ENCODE assay signal across 22 cellular contexts in the genomic region with DNA sequence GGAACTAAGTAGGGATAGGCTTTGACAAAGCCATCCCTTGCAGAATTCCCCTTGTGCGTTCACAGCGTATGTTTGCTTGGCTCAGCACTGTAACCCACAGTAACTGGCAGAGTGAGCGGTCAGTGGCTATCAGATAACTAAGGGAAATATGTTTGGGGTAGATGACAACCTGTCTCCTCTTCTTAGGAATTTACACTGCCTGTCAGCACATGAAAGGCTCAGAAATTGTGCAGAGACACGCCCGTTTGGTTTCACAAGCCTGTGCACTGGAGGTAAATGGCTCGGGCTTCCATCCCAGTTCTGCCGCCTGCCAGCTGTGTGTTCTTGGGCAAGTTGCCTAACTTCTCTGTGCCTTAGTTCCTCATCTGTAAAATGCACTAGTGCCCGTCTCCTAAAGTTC.
A peak's percentile ranks its signal among the peaks of the same experiment; 100 is the strongest.
DNase-seq lines count a peak whose midpoint lies in the region; ATAC-seq, FAIRE-seq and TF ChIP-seq lines count a peak whose summit lies in the region.
"Had no signal": no experiment of that assay in that cellular context is flagged by ENCODE, and none has a peak within 500 bp of the region (broad histone marks: within the 10 kb centered on the region; RNA-seq: fewer than 3 reads in every experiment).

No MANE protein-coding gene starts in this region.

- H3K27ac ChIP-seq in HepG2 (ENCODE audit: extremely low read length, insufficient read depth, low read length), result no peak overlapping the region
- H3K27ac ChIP-seq in stomach, result peak overlapping the region in 4 of 5 donors; percentile 25 to 68 (median 46)
- H3K27ac ChIP-seq: cardiac muscle cell, neutrophil had no signal

- CTCF ChIA-PET in HepG2 (lab: Yijun Ruan, JAX; ENCODE audit: low intra/inter-chr PET ratio, low total read pairs), result no interaction called here

- TF ChIP-seq RAD21 in HepG2 (CRISPR knock-in tag; IDR thresholded peaks at IDR 0.05), result no peak

- no peaks in the 10 kb centered on the region for H3K9me3 ChIP-seq in HepG2 (ENCODE audit: low read length)
- H3K9me3 ChIP-seq in stomach, result no peaks in the 10 kb centered on the region
- H3K9me3 ChIP-seq: HAP-1, neutrophil had no signal

- peaks cover 28% of the 10 kb centered on the region for H3K4me1 Mint-ChIP-seq in stimulated activated effector memory CD8-positive, alpha-beta T cell treated with anti-CD3 and anti-CD28 coated beads, Interleukin-12 subunit alpha, Interleukin-12 subunit beta, amount 100 ng/mL, for 72 hours

- peaks cover 17% of the 10 kb centered on the region for H3K36me3 Mint-ChIP-seq in stimulated activated effector memory CD8-positive, alpha-beta T cell treated with anti-CD3 and anti-CD28 coated beads, Interleukin-12 subunit alpha, Interleukin-12 subunit beta, amount 100 ng/mL, for 72 hours

- in situ Hi-C loops in HepG2 (cut with HindIII; ENCODE audit: extremely low pct_ligation_motif_present, low pct_unique_long_range_greater_than_20kb), result no loop called here

- H3K4me1 ChIP-seq in HepG2 (ENCODE audit: insufficient read depth, low read length), result no peaks in the 10 kb centered on the region
- peaks cover 27 to 41% (median 29%) of the 10 kb centered on the region in 4 donors for H3K4me1 ChIP-seq in stomach
- H3K4me1 ChIP-seq: HAP-1 had no signal

- 92% methylated on average over 8 of the region's 8 CpGs for WGBS in HepG2 (ENCODE audit: low lambda C conversion rate)
- 29 to 63% (median 49%) methylated on average over 8 of the region's 8 CpGs for WGBS in stomach, 5 donors

- H3K27ac Mint-ChIP-seq in stimulated activated effector memory CD8-positive, alpha-beta T cell treated with anti-CD3 and anti-CD28 coated beads, Interleukin-12 subunit alpha, Interleukin-12 subunit beta, amount 100 ng/mL, for 72 hours, result no peak overlapping the region
- H3K27ac Mint-ChIP-seq: activated CD4-positive, alpha-beta T cell treated with anti-CD3 and anti-CD28 coated beads, Interleukin-2, amount 10 ng/mL, durations not matched to agents 7 days and 5 days; activated naive CD4-positive, alpha-beta T cell treated with anti-CD3 and anti-CD28 coated beads, Interleukin-2, amount 10 ng/mL, durations not matched to agents 7 days and 5 days had no signal

- TF ChIP-seq CTCF in bronchial epithelial cell (IDR thresholded peaks at IDR 0.05; ENCODE audit: insufficient read depth, low read length, severe bottlenecking), result no peak
- TF ChIP-seq CTCF in HepG2 (CRISPR knock-in tag; IDR thresholded peaks at IDR 0.05), result no peak
- TF ChIP-seq CTCF in stomach (IDR thresholded peaks at IDR 0.05), result no peak

- no peaks in the 10 kb centered on the region for H3K9me3 Mint-ChIP-seq in stimulated activated effector memory CD8-positive, alpha-beta T cell treated with anti-CD3 and anti-CD28 coated beads, Interleukin-12 subunit alpha, Interleukin-12 subunit beta, amount 100 ng/mL, for 72 hours
- H3K9me3 Mint-ChIP-seq: activated CD4-positive, alpha-beta T cell treated with anti-CD3 and anti-CD28 coated beads, Interleukin-2, amount 10 ng/mL, durations not matched to agents 7 days and 5 days; activated naive CD4-positive, alpha-beta T cell treated with anti-CD3 and anti-CD28 coated beads, Interleukin-2, amount 10 ng/mL, durations not matched to agents 7 days and 5 days had no signal

- POLR2A ChIA-PET in HepG2 (lab: Yijun Ruan, JAX), result no interaction called here

- no peaks in the 10 kb centered on the region for H3K79me2 ChIP-seq in HepG2 (ENCODE audit: insufficient read depth, low read length)

- H3K4me3 Mint-ChIP-seq in stimulated activated effector memory CD8-positive, alpha-beta T cell treated with anti-CD3 and anti-CD28 coated beads, Interleukin-12 subunit alpha, Interleukin-12 subunit beta, amount 100 ng/mL, for 72 hours, result no peak overlapping the region
- H3K4me3 Mint-ChIP-seq: activated CD4-positive, alpha-beta T cell treated with anti-CD3 and anti-CD28 coated beads, Interleukin-2, amount 10 ng/mL, durations not matched to agents 7 days and 5 days; activated naive CD4-positive, alpha-beta T cell treated with anti-CD3 and anti-CD28 coated beads, Interleukin-2, amount 10 ng/mL, durations not matched to agents 7 days and 5 days had no signal

- H3K4me3 ChIP-seq in bronchial epithelial cell (ENCODE audit: low read depth, low read length) (no peak overlapping the region), HepG2 (replicated peaks in 1 of 3; ENCODE audit: insufficient read depth in 1 of 3, low read depth in 2 of 3, low read length in 3 of 3) (no peak overlapping the region), stomach (peak overlapping the region in 1 of 4 donors; percentile 5)
- H3K4me3 ChIP-seq: cardiac muscle cell, HAP-1 had no signal

- TF ChIP-seq POLR2A in HepG2 (IDR thresholded peaks at IDR 0.05; ENCODE audit: insufficient read depth in 1 of 2, low read depth in 2 of 2, low read length in 2 of 2) (no peak), stomach (IDR thresholded peaks at IDR 0.05) (peak in 1 of 4 donors; percentile 28)

- TF ChIP-seq EP300 in HepG2 (IDR thresholded peaks at IDR 0.05; ENCODE audit: low read depth in 2 of 2, low read length in 2 of 2) (no peak), HepG2 (CRISPR knock-in tag; IDR thresholded peaks at IDR 0.05; ENCODE audit: borderline replicate concordance) (no peak), stomach (IDR thresholded peaks at IDR 0.05) (no peak)

- H3K27me3 ChIP-seq in bronchial epithelial cell (ENCODE audit: control insufficient read depth, insufficient read depth, low read length) (no peaks in the 10 kb centered on the region), HepG2 (ENCODE audit: control insufficient read depth in 1 of 2, insufficient read depth in 2 of 2, low read length in 2 of 2) (no peaks in the 10 kb centered on the region), stomach (no peaks in the 10 kb centered on the region)
- H3K27me3 ChIP-seq: cardiac muscle cell, neutrophil had no signal

- no peaks in the 10 kb centered on the region for H4K20me1 ChIP-seq in HepG2 (ENCODE audit: insufficient read depth, low read length)

- no peak overlapping the region for H3K4me2 ChIP-seq in HepG2 (ENCODE audit: low read depth, low read length)

- FAIRE-seq in bronchial epithelial cell (lab: Jason Lieb, UNC) (peak; percentile 66), HepG2 (lab: Jason Lieb, UNC) (no peak)
- FAIRE-seq: GM18507 had no signal

- intact Hi-C loops in HepG2 (cut with micrococcal nuclease; ENCODE audit: unreplicated experiment) (no loop called here), stomach (cut with DNase I; ENCODE audit: low total_unique reads) (loop anchor here (10.0 kb wide), 1 partner anchor 136 kb away; no protein-coding TSS in a partner anchor)

- H2AFZ ChIP-seq in HepG2 (ENCODE audit: low read length), result no peak overlapping the region

- DNase-seq in NCI-H748 (lab: John Stamatoyannopoulos, UW; ENCODE audit: unreplicated experiment) (peak; percentile 2), NCI-H748 treated with DMSO at 0.1 percent for 48 hours (lab: John Stamatoyannopoulos, UW) (no peak), bronchial epithelial cell (ENCODE audit: low read depth) (peak; percentile 96), HepG2 (ENCODE audit: low spot score) (no peak), stomach (peak; percentile 40), NCI-H526 (lab: John Stamatoyannopoulos, UW) (no peak)
- DNase-seq in stimulated activated naive CD8-positive, alpha-beta T cell treated with anti-CD3 and anti-CD28 coated beads, Interleukin-15, Interleukin-2, amounts not matched to agents 100 U/mL and 50 U/mL, for 24 hours, result no peak
- DNase-seq in stimulated activated effector memory CD8-positive, alpha-beta T cell treated with anti-CD3 and anti-CD28 coated beads, Interleukin-12 subunit alpha, Interleukin-12 subunit beta, amount 100 ng/mL, for 72 hours (ENCODE audit: low spot score in 2 of 2), result no peak
- DNase-seq: activated CD4-positive, alpha-beta T cell treated with anti-CD3 and anti-CD28 coated beads, Interleukin-2, amount 10 ng/mL, durations not matched to agents 7 days and 5 days; activated naive CD4-positive, alpha-beta T cell treated with anti-CD3 and anti-CD28 coated beads, Interleukin-2, amount 10 ng/mL, durations not matched to agents 7 days and 5 days; activated T-cell treated with anti-CD3 and anti-CD28 coated beads for 4 hours; C1 segment of cervical spinal cord; DMS53; effector memory CD4-positive, alpha-beta T cell; foreskin melanocyte; midbrain; NCI-H1436 treated with DMSO at 0.1 percent for 48 hours; NCI-H2227 treated with DMSO at 0.1 percent for 48 hours had no signal

- no TSS peak for BruUV-seq in HepG2 (replicated peaks; lab: Mats Ljungman, UMichigan)

- no peak for ATAC-seq in HepG2
- ATAC-seq in stimulated activated naive CD8-positive, alpha-beta T cell treated with anti-CD3 and anti-CD28 coated beads, Interleukin-15, Interleukin-2, amounts not matched to agents 100 U/mL and 50 U/mL, for 24 hours, result no peak
- ATAC-seq in stimulated activated effector memory CD8-positive, alpha-beta T cell treated with anti-CD3 and anti-CD28 coated beads, Interleukin-12 subunit alpha, Interleukin-12 subunit beta, amount 100 ng/mL, for 72 hours, result no peak

- H3K36me3 ChIP-seq in bronchial epithelial cell (ENCODE audit: control insufficient read depth, insufficient read depth, low read length) (no peaks in the 10 kb centered on the region), HepG2 (replicated peaks in 1 of 2; ENCODE audit: control insufficient read depth in 1 of 2, insufficient read depth in 2 of 2, low read length in 2 of 2) (no peaks in the 10 kb centered on the region), stomach (peaks cover 5 to 14% (median 5%) of the 10 kb centered on the region in 4 donors)
- H3K36me3 ChIP-seq: cardiac muscle cell, HAP-1 had no signal

- H3K9ac ChIP-seq in HepG2 (ENCODE audit: insufficient read depth, low read depth, low read length), result no peak overlapping the region

TF ChIP-seq in HepG2, 621 proteins besides CTCF, POLR2A, EP300 and RAD21:
- TF ChIP-seq PTBP1 (IDR thresholded peaks at IDR 0.05; ENCODE audit: low read depth, low read length, poor library complexity, severe bottlenecking) (no peak), REL (CRISPR knock-in tag; conservative IDR thresholded peaks at IDR 0.05) (no peak), TP53 (CRISPR knock-in tag; conservative IDR thresholded peaks at IDR 0.05) (no peak), ZNF768 (CRISPR knock-in tag; IDR thresholded peaks at IDR 0.05) (peak; percentile 88), ZNF704 (CRISPR knock-in tag; IDR thresholded peaks at IDR 0.05; ENCODE audit: borderline replicate concordance) (no peak)

Comparison
In these comparisons a context has a peak if more than half of its experiments do, and no peak if none do; other contexts are left out.
1. DNase-seq: peak in NCI-H748 (single experiment), bronchial epithelial cell (single experiment) and stomach (single experiment); none in NCI-H748 treated with DMSO at 0.1 percent for 48 hours (single experiment), HepG2 (single experiment), stimulated activated naive CD8-positive, alpha-beta T cell treated with anti-CD3 and anti-CD28 coated beads, Interleukin-15, Interleukin-2, amounts not matched to agents 100 U/mL and 50 U/mL, for 24 hours (single experiment), NCI-H526 (0 of 2) and stimulated activated effector memory CD8-positive, alpha-beta T cell treated with anti-CD3 and anti-CD28 coated beads, Interleukin-12 subunit alpha, Interleukin-12 subunit beta, amount 100 ng/mL, for 72 hours (0 of 2).